ENCODE assay signal across 1 cellular context in genomic region chr19:19063183-19064097, GRCh38.
A peak's percentile ranks its signal among the peaks of the same experiment; 100 is the strongest.
TF ChIP-seq lines count a peak whose summit lies in the region.

SLC25A42 (plus strand) TSS chr19:19063994; CDS start chr19:19096125, 32,131 bp downstream.

TF ChIP-seq in HepG2, 621 proteins besides CTCF, POLR2A, EP300 and RAD21 (continued from another document and continues in another):
- TF ChIP-seq PTBP1 (IDR thresholded peaks at IDR 0.05; ENCODE audit: low read depth, low read length, poor library complexity, severe bottlenecking): no peak
- no peak for TF ChIP-seq ZUFSP (CRISPR knock-in tag; IDR thresholded peaks at IDR 0.05; ENCODE audit: borderline replicate concordance)
- TF ChIP-seq ZBTB8A (CRISPR knock-in tag; IDR thresholded peaks at IDR 0.05; ENCODE audit: borderline replicate concordance, low read depth): no peak
- TF ChIP-seq ZNF292 (CRISPR knock-in tag; IDR thresholded peaks at IDR 0.05; ENCODE audit: borderline replicate concordance, low read depth): no peak
- TF ChIP-seq NFKBIZ (CRISPR knock-in tag; IDR thresholded peaks at IDR 0.05): no peak
- no peak for TF ChIP-seq TBP (CRISPR knock-in tag; IDR thresholded peaks at IDR 0.05)
- TF ChIP-seq ZSCAN31 (CRISPR knock-in tag; IDR thresholded peaks at IDR 0.05; ENCODE audit: low read depth): peak; percentile 37; the same call in 1 of the 2 replicates
- 0 out of 2 replicates have a peak, but pooled peaks have one; percentile 24 for TF ChIP-seq PAX8 (CRISPR knock-in tag; IDR thresholded peaks at IDR 0.05; ENCODE audit: borderline replicate concordance)
- peak; percentile 59 for TF ChIP-seq HOXA3 (CRISPR knock-in tag; IDR thresholded peaks at IDR 0.05)
- no peak; the same call in 1 of the 2 replicates for TF ChIP-seq MED13 (CRISPR knock-in tag; IDR thresholded peaks at IDR 0.05)
- TF ChIP-seq MLX (CRISPR knock-in tag; IDR thresholded peaks at IDR 0.05): 0 out of 2 replicates have a peak, but pooled peaks have one; percentile 11
- TF ChIP-seq SUZ12 (IDR thresholded peaks at IDR 0.05; ENCODE audit: low read depth, low read length): no peak
- peak; percentile 75; the same call in 1 of the 2 replicates for TF ChIP-seq NCOR1 (IDR thresholded peaks at IDR 0.05; ENCODE audit: borderline replicate concordance, low read length)
- TF ChIP-seq REL (CRISPR knock-in tag; conservative IDR thresholded peaks at IDR 0.05): no peak
- TF ChIP-seq NFKB2 (CRISPR knock-in tag; IDR thresholded peaks at IDR 0.05; ENCODE audit: borderline replicate concordance): peak; percentile 35; the same call in 1 of the 2 replicates
- peak; percentile 40 for TF ChIP-seq ZFX (CRISPR knock-in tag; IDR thresholded peaks at IDR 0.05; ENCODE audit: low read depth)
- peak; percentile 62; the same call in 1 of the 2 replicates for TF ChIP-seq MTA1 (CRISPR knock-in tag; IDR thresholded peaks at IDR 0.05; ENCODE audit: borderline replicate concordance)
- TF ChIP-seq MAZ (IDR thresholded peaks at IDR 0.05; ENCODE audit: borderline replicate concordance, low read depth, low read length): peak; percentile 67
- peak; percentile 85 for TF ChIP-seq MAZ (CRISPR knock-in tag; IDR thresholded peaks at IDR 0.05; ENCODE audit: low read depth)
- TF ChIP-seq DNMT1 (CRISPR knock-in tag; IDR thresholded peaks at IDR 0.05): 0 out of 2 replicates have a peak, but pooled peaks have one; percentile 32
- 0 out of 2 replicates have a peak, but pooled peaks have one; percentile 71 for TF ChIP-seq ZSCAN12 (CRISPR knock-in tag; IDR thresholded peaks at IDR 0.05)
- no peak for TF ChIP-seq TIGD3 (CRISPR knock-in tag; IDR thresholded peaks at IDR 0.05; ENCODE audit: borderline replicate concordance)
- peak; percentile 14 to 52; a peak in 1 of 4 replicates for TF ChIP-seq HMGXB4 (CRISPR knock-in tag; IDR thresholded peaks at IDR 0.05; ENCODE audit: borderline replicate concordance in 1 of 2, low read depth in 1 of 2)
- TF ChIP-seq STAT6 (CRISPR knock-in tag; IDR thresholded peaks at IDR 0.05; ENCODE audit: borderline replicate concordance): no peak
- no peak for TF ChIP-seq ZEB1 (IDR thresholded peaks at IDR 0.05; ENCODE audit: insufficient replicate concordance, low read depth)
- peak; percentile 78 for TF ChIP-seq ZNF343 (CRISPR knock-in tag; IDR thresholded peaks at IDR 0.05)
- peak; percentile 97 for TF ChIP-seq PATZ1 (CRISPR knock-in tag; IDR thresholded peaks at IDR 0.05)
- no peak for TF ChIP-seq ARID5B (CRISPR knock-in tag; IDR thresholded peaks at IDR 0.05)
- peak; percentile 66 for TF ChIP-seq ZNF883 (CRISPR knock-in tag; IDR thresholded peaks at IDR 0.05; ENCODE audit: not compliant biosample characterization)
- TF ChIP-seq KLF15 (CRISPR knock-in tag; IDR thresholded peaks at IDR 0.05; ENCODE audit: borderline replicate concordance): peak; percentile 99
- TF ChIP-seq ZNF446 (CRISPR knock-in tag; IDR thresholded peaks at IDR 0.05): peak; percentile 78; the same call in 1 of the 2 replicates
- TF ChIP-seq CBFB (CRISPR knock-in tag; IDR thresholded peaks at IDR 0.05): peak; percentile 20; the same call in 1 of the 2 replicates
- TF ChIP-seq ZNF891 (CRISPR knock-in tag; IDR thresholded peaks at IDR 0.05): peak; percentile 24
- TF ChIP-seq ZNF879 (CRISPR knock-in tag; IDR thresholded peaks at IDR 0.05): no peak
- no peak for TF ChIP-seq ZFP62 (CRISPR knock-in tag; IDR thresholded peaks at IDR 0.05)
- peak; percentile 56; the same call in 1 of the 2 replicates for TF ChIP-seq ZFYVE20 (CRISPR knock-in tag; IDR thresholded peaks at IDR 0.05; ENCODE audit: borderline replicate concordance, low read depth)
- no peak for TF ChIP-seq ZNF235 (CRISPR knock-in tag; IDR thresholded peaks at IDR 0.05; ENCODE audit: borderline replicate concordance)
- TF ChIP-seq MZF1 (CRISPR knock-in tag; IDR thresholded peaks at IDR 0.05; ENCODE audit: borderline replicate concordance): 0 out of 2 replicates have a peak, but pooled peaks have one; percentile 68
- TF ChIP-seq ZNF790 (CRISPR knock-in tag; IDR thresholded peaks at IDR 0.05; ENCODE audit: borderline replicate concordance): 0 out of 2 replicates have a peak, but pooled peaks have one; percentile 48
- TF ChIP-seq HOXA5 (CRISPR knock-in tag; IDR thresholded peaks at IDR 0.05): 0 out of 2 replicates have a peak, but pooled peaks have one; percentile 5
- TF ChIP-seq GPN1 (CRISPR knock-in tag; IDR thresholded peaks at IDR 0.05; ENCODE audit: borderline replicate concordance): no peak
- peak; percentile 42; the same call in 1 of the 2 replicates for TF ChIP-seq POGK (CRISPR knock-in tag; conservative IDR thresholded peaks at IDR 0.05)
- TF ChIP-seq HDAC2 (CRISPR knock-in tag; IDR thresholded peaks at IDR 0.05): 0 out of 2 replicates have a peak, but pooled peaks have one; percentile 25
- no peak for TF ChIP-seq PAWR (CRISPR knock-in tag; IDR thresholded peaks at IDR 0.05; ENCODE audit: borderline replicate concordance)
- 0 out of 2 replicates have a peak, but pooled peaks have one; percentile 43 for TF ChIP-seq ZSCAN25 (CRISPR knock-in tag; IDR thresholded peaks at IDR 0.05)
- 0 out of 4 replicates have a peak, but pooled peaks of 1 of the 2 experiments have one; percentile 11 for TF ChIP-seq NR2F1 (CRISPR knock-in tag; IDR thresholded peaks at IDR 0.05)
- TF ChIP-seq E2F5 (CRISPR knock-in tag; conservative IDR thresholded peaks at IDR 0.05): peak; percentile 70; the same call in 1 of the 2 replicates
- no peak for TF ChIP-seq ZNF841 (CRISPR knock-in tag; IDR thresholded peaks at IDR 0.05; ENCODE audit: borderline replicate concordance)
- no peak for TF ChIP-seq MBD4 (IDR thresholded peaks at IDR 0.05; ENCODE audit: borderline replicate concordance, low read length)
